Comparison of ENCODE assay signal across 19 cellular contexts in genomic region chr10:110181911-110182310, GRCh38. TPM values are rescaled to one million over a fixed set of nuclear protein-coding genes. Genes with fewer than 3 reads are reported as not detected.
DNase-seq lines count a peak whose midpoint lies in the region; ATAC-seq and TF ChIP-seq lines count a peak whose summit lies in the region.
"Had no signal": no experiment of that assay in that cellular context is flagged by ENCODE, and none has a peak within 500 bp of the region (broad histone marks: within the 10 kb centered on the region; RNA-seq: fewer than 3 reads in every experiment).

No MANE protein-coding gene starts in this region.

- no peak for TF ChIP-seq CTCF in type B pancreatic cell (conservative IDR thresholded peaks at IDR 0.05)

- H3K18ac ChIP-seq in mesendoderm (ENCODE audit: low read length): no peak overlapping the region

- peak overlapping the region; percentile 69 for H2BK5ac ChIP-seq in mesendoderm (ENCODE audit: low read length)

- no peak overlapping the region for H3K4me2 ChIP-seq in mesendoderm (ENCODE audit: low read length)
- H3K4me2 ChIP-seq: BLaER1, GM23338 had no signal

- no peak overlapping the region for H3K56ac ChIP-seq in mesendoderm (ENCODE audit: low read length)

- H3K36me3 Mint-ChIP-seq in activated CD8-positive, alpha-beta memory T cell treated with anti-CD3 and anti-CD28 coated beads, Interleukin-2, amount 10 ng/mL, durations not matched to agents 7 days and 5 days: no peaks in the 10 kb centered on the region
- no peaks in the 10 kb centered on the region for H3K36me3 Mint-ChIP-seq in type B pancreatic cell

- no peaks in the 10 kb centered on the region for H3K9me3 Mint-ChIP-seq in activated CD8-positive, alpha-beta memory T cell treated with anti-CD3 and anti-CD28 coated beads, Interleukin-2, amount 10 ng/mL, durations not matched to agents 7 days and 5 days (ENCODE audit: low read depth)
- no peaks in the 10 kb centered on the region for H3K9me3 Mint-ChIP-seq in type B pancreatic cell
- H3K9me3 Mint-ChIP-seq: CD4-positive, alpha-beta T cell had no signal

- no peak overlapping the region for H3K9ac ChIP-seq in mesendoderm (ENCODE audit: low read length)
- H3K9ac ChIP-seq: BLaER1 had no signal

- WGBS in mesendoderm (ENCODE audit: extremely low coverage, insufficient coverage, low lambda C conversion rate): no CpG with 5 or more reads among the region's 5 CpGs

- H3K4me3 Mint-ChIP-seq in activated CD8-positive, alpha-beta memory T cell treated with anti-CD3 and anti-CD28 coated beads, Interleukin-2, amount 10 ng/mL, durations not matched to agents 7 days and 5 days: no peak overlapping the region
- no peak overlapping the region for H3K4me3 Mint-ChIP-seq in type B pancreatic cell
- H3K4me3 Mint-ChIP-seq: B cell; CD14-positive monocyte; CD4-positive, alpha-beta T cell; CD8-positive, alpha-beta memory T cell; GM23338 had no signal

- no peaks in the 10 kb centered on the region for H3K4me1 Mint-ChIP-seq in activated CD8-positive, alpha-beta memory T cell treated with anti-CD3 and anti-CD28 coated beads, Interleukin-2, amount 10 ng/mL, durations not matched to agents 7 days and 5 days
- peaks cover 6% of the 10 kb centered on the region for H3K4me1 Mint-ChIP-seq in type B pancreatic cell (ENCODE audit: unreplicated experiment)
- H3K4me1 Mint-ChIP-seq: B cell; CD8-positive, alpha-beta memory T cell had no signal

- H3K4me1 ChIP-seq in mesendoderm (ENCODE audit: control insufficient read depth, low read depth, low read length): peaks cover 4% of the 10 kb centered on the region
- H3K4me1 ChIP-seq: HAP-1 had no signal

- H3K79me1 ChIP-seq in mesendoderm (ENCODE audit: low read length): no peaks in the 10 kb centered on the region

- no peaks in the 10 kb centered on the region for H3K27me3 ChIP-seq in mesendoderm (ENCODE audit: insufficient read depth, low read length, poor library complexity)
- H3K27me3 ChIP-seq: BLaER1 had no signal

- CTCF ChIA-PET in activated CD8-positive, alpha-beta memory T cell treated with anti-CD3 and anti-CD28 coated beads, Interleukin-2, amount 10 ng/mL, durations not matched to agents 7 days and 5 days (lab: Charles Lee): interaction anchor here (0.9 kb wide), 1 partner anchor 30 kb away, joined by 3 read pairs; no protein-coding TSS in a partner anchor

- no peak overlapping the region for H2BK120ac ChIP-seq in mesendoderm (ENCODE audit: low read depth, low read length)

- no peak overlapping the region for H3K4me3 ChIP-seq in mesendoderm (ENCODE audit: low read length)
- H3K4me3 ChIP-seq: BLaER1, GM23338, HAP-1 had no signal

- DNase-seq in activated CD8-positive, alpha-beta memory T cell treated with anti-CD3 and anti-CD28 coated beads, Interleukin-2, amount 10 ng/mL, durations not matched to agents 7 days and 5 days: peak; percentile 5
- no peak for DNase-seq in activated CD8-positive, alpha-beta memory T cell treated with anti-CD3 and anti-CD28 coated beads, Interleukin-2, amount 50 U/mL, for 48 hours
- DNase-seq in mesendoderm (peak; percentile 58), type B pancreatic cell (ENCODE audit: extremely low spot score, unreplicated experiment) (peak; percentile 4), HuH-7 (ENCODE audit: low spot score) (no peak), C1 segment of cervical spinal cord (lab: John Stamatoyannopoulos, UW) (no peak), G401 (ENCODE audit: low spot score) (no peak)
- DNase-seq: CD4-positive, alpha-beta T cell; CD8-positive, alpha-beta memory T cell; DMS 273 treated with DMSO at 0.1 percent for 48 hours; DMS79; EL; GF-D8 had no signal

- no peak overlapping the region for H4K8ac ChIP-seq in mesendoderm (ENCODE audit: low read depth, low read length)

- H2BK15ac ChIP-seq in mesendoderm (replicated peaks; ENCODE audit: low read depth): no peak overlapping the region

- no peaks in the 10 kb centered on the region for H3K36me3 ChIP-seq in mesendoderm (ENCODE audit: control insufficient read depth, insufficient read depth, low read length)
- H3K36me3 ChIP-seq: BLaER1, HAP-1 had no signal

- H3K27ac Mint-ChIP-seq in activated CD8-positive, alpha-beta memory T cell treated with anti-CD3 and anti-CD28 coated beads, Interleukin-2, amount 10 ng/mL, durations not matched to agents 7 days and 5 days: no peak overlapping the region
- no peak overlapping the region for H3K27ac Mint-ChIP-seq in type B pancreatic cell
- H3K27ac Mint-ChIP-seq: B cell; CD14-positive monocyte; CD4-positive, alpha-beta T cell; CD8-positive, alpha-beta memory T cell; GM23338 had no signal

- in situ Hi-C loops in G401 (cut with HindIII; ENCODE audit: low sequenced_read_pairs): no loop called here

- no peak overlapping the region for H3K27ac ChIP-seq in mesendoderm (ENCODE audit: low read depth, low read length)
- H3K27ac ChIP-seq: 22Rv1, BLaER1 had no signal

- no peak for ATAC-seq in activated CD8-positive, alpha-beta memory T cell treated with anti-CD3 and anti-CD28 coated beads, Interleukin-2, amount 10 ng/mL, durations not matched to agents 7 days and 5 days
- ATAC-seq: GM23338 had no signal

- H3K79me2 ChIP-seq in mesendoderm (ENCODE audit: control insufficient read depth, insufficient read depth, low read length): no peaks in the 10 kb centered on the region

- H3K4ac ChIP-seq in mesendoderm (ENCODE audit: low read depth, low read length): no peak overlapping the region

- peaks cover 52% of the 10 kb centered on the region for H3K27me3 Mint-ChIP-seq in activated CD8-positive, alpha-beta memory T cell treated with anti-CD3 and anti-CD28 coated beads, Interleukin-2, amount 10 ng/mL, durations not matched to agents 7 days and 5 days
- peaks cover 3% of the 10 kb centered on the region for H3K27me3 Mint-ChIP-seq in type B pancreatic cell

- no peak overlapping the region for H2AK5ac ChIP-seq in mesendoderm (ENCODE audit: low read length)

- H4K5ac ChIP-seq in mesendoderm (ENCODE audit: low read length): no peak overlapping the region

- no peak overlapping the region for H3K23ac ChIP-seq in mesendoderm (ENCODE audit: low read length)

RNA-seq across cellular contexts. Expression of gene MXI1, which starts 25.5 kb away (rescaled TPM):
- total RNA-seq in activated CD8-positive, alpha-beta memory T cell treated with anti-CD3 and anti-CD28 coated beads, Interleukin-2, amount 10 ng/mL, durations not matched to agents 7 days and 5 days: 10 to 100 TPM; 13.6 to 29.1 TPM
- 4.7 TPM for polyA plus RNA-seq in mesendoderm (2013, experiment 1 of 2)
- polyA plus RNA-seq in mesendoderm (2013, experiment 2 of 2): 4.4 TPM
- total RNA-seq in type B pancreatic cell (ENCODE audit: low replicate concordance): 17.8 and 34.7 TPM in 2 replicates
- 10.9 and 12.1 TPM in 2 replicates for total RNA-seq in G401 (2014; rRNA removed; shearing (Covaris generic))

Comparison
In these comparisons a context has a peak if more than half of its experiments do, and no peak if none do; other contexts are left out.
1. DNase-seq: peak in activated CD8-positive, alpha-beta memory T cell treated with anti-CD3 and anti-CD28 coated beads, Interleukin-2, amount 10 ng/mL, durations not matched to agents 7 days and 5 days (single experiment), mesendoderm (single experiment) and type B pancreatic cell (single experiment); none in activated CD8-positive, alpha-beta memory T cell treated with anti-CD3 and anti-CD28 coated beads, Interleukin-2, amount 50 U/mL, for 48 hours (single experiment), HuH-7 (single experiment), C1 segment of cervical spinal cord (0 of 14) and G401 (single experiment).